ENCODE assay signal across 2 cellular contexts in genomic region chr3:155634121-155634719, GRCh38.
A peak's percentile ranks its signal among the peaks of the same experiment; 100 is the strongest.
TF ChIP-seq lines count a peak whose summit lies in the region.

No MANE protein-coding gene starts in this region.

TF ChIP-seq in GM23338, 12 proteins besides CTCF, POLR2A, EP300 and RAD21 (continued from another document):
- TF ChIP-seq ZNF462 (CRISPR knock-in tag; IDR thresholded peaks at IDR 0.05) (no peak), REST (IDR thresholded peaks at IDR 0.05; ENCODE audit: unreplicated experiment) (no peak), CREB1 (CRISPR knock-in tag; IDR thresholded peaks at IDR 0.05; ENCODE audit: low read depth) (no peak), NANOG (IDR thresholded peaks at IDR 0.05; ENCODE audit: borderline replicate concordance) (no peak), EZH2phosphoT487 (IDR thresholded peaks at IDR 0.05; ENCODE audit: unreplicated experiment) (no peak), ETS1 (IDR thresholded peaks at IDR 0.05) (no peak), JUNB (IDR thresholded peaks at IDR 0.05; ENCODE audit: unreplicated experiment) (no peak)
TF ChIP-seq in GM23338: peak in this region for 0.

TF ChIP-seq in K562, 482 proteins besides CTCF, POLR2A, EP300 and RAD21:
- TF ChIP-seq THAP12 (CRISPR knock-in tag; IDR thresholded peaks at IDR 0.05) (no peak), CEBPB (tag; IDR thresholded peaks at IDR 0.05) (peak; percentile 14; the same call in 1 of the 2 replicates)
